39 cellular contexts compared by ENCODE assay signal in the genomic region with DNA sequence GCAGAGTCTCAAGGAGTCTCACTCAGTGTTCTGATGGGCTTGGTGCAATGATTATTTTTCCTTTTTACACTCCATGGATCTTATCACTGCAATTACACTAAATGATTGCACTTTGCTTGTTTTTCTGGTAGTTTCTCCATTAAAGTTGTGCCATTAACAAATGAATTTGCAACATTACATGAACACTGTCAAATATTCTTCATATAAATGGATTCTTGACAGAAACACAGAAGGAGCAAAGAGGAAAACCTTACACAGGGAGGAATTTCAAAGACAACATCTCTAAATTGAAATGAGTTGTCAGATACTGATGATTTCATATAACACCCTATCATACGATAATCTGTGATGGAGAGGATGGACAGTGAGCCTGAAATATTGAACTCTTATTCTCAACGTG.
"Had no signal": no experiment of that assay in that cellular context is flagged by ENCODE, and none has a peak within 500 bp of the region (broad histone marks: within the 10 kb centered on the region; RNA-seq: fewer than 3 reads in every experiment).

No MANE protein-coding gene starts in this region.

- DNase-seq: activated effector memory CD4-positive, alpha-beta T cell treated with anti-CD3 and anti-CD28 coated beads, Interleukin-2, amount 50 U/mL, for 16 hours; activated effector memory CD4-positive, alpha-beta T cell treated with Interleukin-2 at 50 U/mL for 16 hours; activated gamma-delta T cell; activated gamma-delta T cell treated with Interleukin-2 at 50 U/mL for 16 hours; activated naive CD4-positive, alpha-beta T cell; activated naive CD4-positive, alpha-beta T cell treated with anti-CD3 and anti-CD28 coated beads for 36 hours; activated naive CD4-positive, alpha-beta T cell treated with anti-CD3 and anti-CD28 coated beads, Interleukin-2, amount 10 ng/mL, durations not matched to agents 7 days and 5 days; activated naive CD4-positive, alpha-beta T cell treated with anti-CD3 and anti-CD28 coated beads, Interleukin-2, amount 50 U/mL, for 16 hours; activated naive CD4-positive, alpha-beta T cell treated with Interleukin-2 at 50 U/mL for 16 hours; activated naive CD8-positive, alpha-beta T cell treated with anti-CD3 and anti-CD28 coated beads for 36 hours; activated naive CD8-positive, alpha-beta T cell treated with anti-CD3 and anti-CD28 coated beads, Interleukin-2, amount 10 ng/mL, durations not matched to agents 7 days and 5 days; activated naive CD8-positive, alpha-beta T cell treated with anti-CD3 and anti-CD28 coated beads, Interleukin-2, amount 50 U/mL, for 24 hours; activated T-cell treated with anti-CD3 and anti-CD28 coated beads, Interleukin-2, amount 50 U/mL, for 24 hours; activated T-cell treated with anti-CD3 and anti-CD28 coated beads, Interleukin-2, amount 50 U/mL, for 4 hours; activated T-cell treated with anti-CD3 and anti-CD28 coated beads, Interleukin-2, amount 50 U/mL, for 48 hours; activated T-cell treated with anti-CD3 and anti-CD28 coated beads, Interleukin-2, amount 50 U/mL, for 72 hours; adrenal gland; amniotic stem cell; amygdala; anterior cingulate cortex; aorta; body of pancreas; brain microvascular endothelial cell; caudate nucleus; central memory CD4-positive, alpha-beta T cell; cerebellar nuclear complex had no signal

- H3K27ac Mint-ChIP-seq: activated naive CD4-positive, alpha-beta T cell treated with anti-CD3 and anti-CD28 coated beads for 36 hours; activated naive CD4-positive, alpha-beta T cell treated with anti-CD3 and anti-CD28 coated beads, Interleukin-2, amount 10 ng/mL, durations not matched to agents 7 days and 5 days; activated naive CD4-positive, alpha-beta T cell treated with anti-CD3 and anti-CD28 coated beads, Interleukin-2, amount 50 U/mL, for 24 hours; activated naive CD4-positive, alpha-beta T cell treated with anti-CD3 and anti-CD28 coated beads, Interleukin-2, amount 50 U/mL, for 72 hours; activated naive CD8-positive, alpha-beta T cell; activated naive CD8-positive, alpha-beta T cell treated with anti-CD3 and anti-CD28 coated beads for 36 hours; activated naive CD8-positive, alpha-beta T cell treated with anti-CD3 and anti-CD28 coated beads, Interleukin-2, amount 10 ng/mL, durations not matched to agents 7 days and 5 days; activated naive CD8-positive, alpha-beta T cell treated with anti-CD3 and anti-CD28 coated beads, Interleukin-2, amount 50 U/mL, for 24 hours; activated T-cell treated with anti-CD3 and anti-CD28 coated beads, Interleukin-2, amount 50 U/mL, for 24 hours; activated T-cell treated with anti-CD3 and anti-CD28 coated beads, Interleukin-2, amount 50 U/mL, for 72 hours; activated T-helper 1 cell treated with anti-CD3 and anti-CD28 coated beads, Interleukin-12 subunit alpha, Interleukin-12 subunit beta, Interleukin-2, Interleukin-4 antibody, amounts not matched to agents 30 ng/mL and 10 ng/mL and 1 ng/mL, durations not matched to agents 14 hours and 24 hours and 36 hours; activated T-helper 17 cell treated with anti-CD3 and anti-CD28 coated beads, Interleukin-2, amount 50 U/mL, for 72 hours; activated T-helper 2 cell treated with anti-CD3 and anti-CD28 coated beads, Interferon-gamma antibody, Interleukin-2, Interleukin-4, amounts not matched to agents 10 μg/mL and 5 μg/mL and 100 μg/mL, durations not matched to agents 14 hours and 24 hours and 36 hours had no signal

- H3K9me3 Mint-ChIP-seq: activated naive CD4-positive, alpha-beta T cell treated with anti-CD3 and anti-CD28 coated beads, Interleukin-2, amount 50 U/mL, for 24 hours had no signal

- H3K9me3 ChIP-seq: adrenal gland, ascending aorta, body of pancreas, breast epithelium had no signal

- ATAC-seq: activated naive CD4-positive, alpha-beta T cell treated with anti-CD3 and anti-CD28 coated beads, Interleukin-2, amount 50 U/mL, for 72 hours; activated naive CD8-positive, alpha-beta T cell treated with anti-CD3 and anti-CD28 coated beads, Interleukin-2, amount 50 U/mL, for 24 hours; activated T-cell treated with anti-CD3 and anti-CD28 coated beads, Interleukin-2, amount 50 U/mL, for 4 hours; activated T-cell treated with anti-CD3 and anti-CD28 coated beads, Interleukin-2, amount 50 U/mL, for 72 hours; activated T-helper 17 cell treated with anti-CD3 and anti-CD28 coated beads, Interleukin-2, amount 50 U/mL, for 72 hours; body of pancreas had no signal

- H3K27me3 Mint-ChIP-seq: activated naive CD4-positive, alpha-beta T cell treated with anti-CD3 and anti-CD28 coated beads, Interleukin-2, amount 10 ng/mL, durations not matched to agents 7 days and 5 days; activated naive CD4-positive, alpha-beta T cell treated with anti-CD3 and anti-CD28 coated beads, Interleukin-2, amount 50 U/mL, for 24 hours; activated naive CD8-positive, alpha-beta T cell; activated naive CD8-positive, alpha-beta T cell treated with anti-CD3 and anti-CD28 coated beads for 36 hours; activated naive CD8-positive, alpha-beta T cell treated with anti-CD3 and anti-CD28 coated beads, Interleukin-2, amount 10 ng/mL, durations not matched to agents 7 days and 5 days; activated naive CD8-positive, alpha-beta T cell treated with anti-CD3 and anti-CD28 coated beads, Interleukin-2, amount 50 U/mL, for 24 hours; activated T-cell treated with anti-CD3 and anti-CD28 coated beads, Interleukin-2, amount 50 U/mL, for 24 hours; activated T-helper 17 cell treated with anti-CD3 and anti-CD28 coated beads, Interleukin-2, amount 50 U/mL, for 72 hours; brain; central memory CD8-positive, alpha-beta T cell had no signal

- H3K4me3 ChIP-seq: adrenal gland, ascending aorta, body of pancreas, breast epithelium, cardiac muscle cell had no signal

- H3K4me1 ChIP-seq: adrenal gland, ascending aorta, body of pancreas, breast epithelium had no signal

- H3K27ac ChIP-seq: adrenal gland, ascending aorta, body of pancreas, brain microvascular endothelial cell, breast epithelium, cardiac muscle cell had no signal

- H3K36me3 Mint-ChIP-seq: activated naive CD4-positive, alpha-beta T cell treated with anti-CD3 and anti-CD28 coated beads, Interleukin-2, amount 10 ng/mL, durations not matched to agents 7 days and 5 days; activated naive CD4-positive, alpha-beta T cell treated with anti-CD3 and anti-CD28 coated beads, Interleukin-2, amount 50 U/mL, for 24 hours; activated naive CD8-positive, alpha-beta T cell; activated naive CD8-positive, alpha-beta T cell treated with anti-CD3 and anti-CD28 coated beads for 36 hours; activated naive CD8-positive, alpha-beta T cell treated with anti-CD3 and anti-CD28 coated beads, Interleukin-2, amount 10 ng/mL, durations not matched to agents 7 days and 5 days; brain had no signal

- H3K27me3 ChIP-seq: adrenal gland, ascending aorta, body of pancreas, brain microvascular endothelial cell, breast epithelium, cardiac muscle cell had no signal

- H3K4me3 Mint-ChIP-seq: activated naive CD4-positive, alpha-beta T cell treated with anti-CD3 and anti-CD28 coated beads for 36 hours; activated naive CD4-positive, alpha-beta T cell treated with anti-CD3 and anti-CD28 coated beads, Interleukin-2, amount 10 ng/mL, durations not matched to agents 7 days and 5 days; activated naive CD4-positive, alpha-beta T cell treated with anti-CD3 and anti-CD28 coated beads, Interleukin-2, amount 50 U/mL, for 24 hours; activated naive CD8-positive, alpha-beta T cell; activated naive CD8-positive, alpha-beta T cell treated with anti-CD3 and anti-CD28 coated beads for 36 hours; activated naive CD8-positive, alpha-beta T cell treated with anti-CD3 and anti-CD28 coated beads, Interleukin-2, amount 10 ng/mL, durations not matched to agents 7 days and 5 days; activated naive CD8-positive, alpha-beta T cell treated with anti-CD3 and anti-CD28 coated beads, Interleukin-2, amount 50 U/mL, for 24 hours; activated T-cell treated with anti-CD3 and anti-CD28 coated beads, Interleukin-2, amount 50 U/mL, for 24 hours; activated T-cell treated with anti-CD3 and anti-CD28 coated beads, Interleukin-2, amount 50 U/mL, for 4 hours; activated T-cell treated with anti-CD3 and anti-CD28 coated beads, Interleukin-2, amount 50 U/mL, for 72 hours; activated T-helper 1 cell treated with anti-CD3 and anti-CD28 coated beads, Interleukin-12 subunit alpha, Interleukin-12 subunit beta, Interleukin-2, Interleukin-4 antibody, amounts not matched to agents 30 ng/mL and 10 ng/mL and 1 ng/mL, durations not matched to agents 14 hours and 24 hours and 36 hours; activated T-helper 17 cell treated with anti-CD3 and anti-CD28 coated beads, Interleukin-2, amount 50 U/mL, for 72 hours; brain; central memory CD8-positive, alpha-beta T cell had no signal

- H3K4me1 Mint-ChIP-seq: activated naive CD4-positive, alpha-beta T cell treated with anti-CD3 and anti-CD28 coated beads, Interleukin-2, amount 10 ng/mL, durations not matched to agents 7 days and 5 days; activated naive CD4-positive, alpha-beta T cell treated with anti-CD3 and anti-CD28 coated beads, Interleukin-2, amount 50 U/mL, for 24 hours; activated naive CD8-positive, alpha-beta T cell treated with anti-CD3 and anti-CD28 coated beads for 36 hours; activated naive CD8-positive, alpha-beta T cell treated with anti-CD3 and anti-CD28 coated beads, Interleukin-2, amount 10 ng/mL, durations not matched to agents 7 days and 5 days; activated naive CD8-positive, alpha-beta T cell treated with anti-CD3 and anti-CD28 coated beads, Interleukin-2, amount 50 U/mL, for 24 hours; activated T-helper 17 cell treated with anti-CD3 and anti-CD28 coated beads, Interleukin-2, amount 50 U/mL, for 72 hours; central memory CD8-positive, alpha-beta T cell had no signal

- FAIRE-seq: astrocyte, bronchial epithelial cell had no signal

- H3K36me3 ChIP-seq: adrenal gland, ascending aorta, brain microvascular endothelial cell, breast epithelium, cardiac muscle cell had no signal
